In the genomic region with DNA sequence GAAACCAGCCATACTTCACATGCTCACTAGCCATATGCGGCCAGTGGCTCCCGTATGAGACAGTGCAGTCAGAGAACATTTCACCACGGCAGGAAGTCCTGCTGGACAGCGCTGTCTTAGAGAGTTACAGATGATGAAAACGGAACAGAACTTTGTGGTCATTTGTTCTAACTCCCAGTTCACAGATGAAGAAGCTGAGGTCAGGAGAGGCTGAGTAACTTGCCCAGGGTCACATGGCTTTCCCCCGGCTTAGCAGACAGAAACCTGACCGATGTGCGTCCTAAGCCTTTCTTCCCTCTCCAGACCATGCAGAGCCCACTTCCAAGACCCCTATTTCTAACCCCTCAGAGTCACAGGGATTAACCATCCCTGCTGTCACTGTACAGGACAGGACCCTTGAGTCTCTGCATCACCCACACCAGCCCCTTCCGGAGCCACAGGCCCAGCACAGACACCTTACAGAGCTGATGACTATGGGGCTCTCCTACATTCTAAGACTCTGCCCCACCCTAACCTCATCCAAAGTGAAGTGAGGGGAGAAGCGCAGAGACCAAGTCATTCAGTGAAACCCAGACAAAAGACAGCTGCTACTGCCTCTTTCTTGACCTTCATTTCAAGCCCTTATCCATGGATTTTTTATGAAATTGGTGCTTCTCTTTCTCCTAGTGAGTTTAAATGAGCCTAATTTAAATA, we compare ENCODE assay signal across 10 cellular contexts.
DNase-seq lines count a peak whose midpoint lies in the region; ATAC-seq and TF ChIP-seq lines count a peak whose summit lies in the region.
"Had no signal": no experiment of that assay in that cellular context is flagged by ENCODE, and none has a peak within 500 bp of the region (broad histone marks: within the 10 kb centered on the region; RNA-seq: fewer than 3 reads in every experiment).

No MANE protein-coding gene starts in this region.

- POLR2A ChIA-PET in naive thymus-derived CD4-positive, alpha-beta T cell (lab: Charles Lee), result no interaction called here

- ATAC-seq in GM18505 (IDR thresholded peaks at IDR 0.05; ENCODE audit: unreplicated experiment) (peak; percentile 47), GM21423 (IDR thresholded peaks at IDR 0.05; ENCODE audit: unreplicated experiment) (peak; percentile 67), HG03280 (IDR thresholded peaks at IDR 0.05; ENCODE audit: unreplicated experiment) (peak; percentile 83)
- ATAC-seq in naive thymus-derived CD4-positive, alpha-beta T cell, result no peak

- H3K27me3 Mint-ChIP-seq in activated T-helper 2 cell treated with anti-CD3 and anti-CD28 coated beads, Interferon-gamma antibody, Interleukin-2, Interleukin-4, amounts not matched to agents 10 μg/mL and 5 μg/mL and 100 μg/mL, durations not matched to agents 14 hours and 24 hours and 36 hours (ENCODE audit: low read depth), result no peaks in the 10 kb centered on the region
- peaks cover 0 to 21% (median 17%) of the 10 kb centered on the region in 5 donors for H3K27me3 Mint-ChIP-seq in naive thymus-derived CD4-positive, alpha-beta T cell

- H3K4me3 ChIP-seq in naive thymus-derived CD4-positive, alpha-beta T cell (ENCODE audit: low read length), result no peak overlapping the region
- H3K4me3 ChIP-seq in ascending aorta (no peak overlapping the region), dorsolateral prefrontal cortex (no peak overlapping the region)

- no peaks in the 10 kb centered on the region for H3K36me3 ChIP-seq in naive thymus-derived CD4-positive, alpha-beta T cell (ENCODE audit: control insufficient read depth in 2 of 3, insufficient read depth in 3 of 3, low read length in 3 of 3)
- peaks cover 10 to 49% of the 10 kb centered on the region in 2 donors for H3K36me3 ChIP-seq in ascending aorta

- H3K27ac ChIP-seq in naive thymus-derived CD4-positive, alpha-beta T cell (ENCODE audit: low read depth, low read length), result no peak overlapping the region
- H3K27ac ChIP-seq in ascending aorta (no peak overlapping the region), dorsolateral prefrontal cortex (no peak overlapping the region)
- H3K27ac ChIP-seq: VCaP had no signal

- DNase-seq in activated T-helper 2 cell treated with anti-CD3 and anti-CD28 coated beads, Interferon-gamma antibody, Interleukin-2, Interleukin-4, amounts not matched to agents 10 μg/mL and 5 μg/mL and 100 μg/mL, durations not matched to agents 14 hours and 24 hours and 36 hours (ENCODE audit: low spot score), result no peak
- DNase-seq in HT-29 (ENCODE audit: low spot score) (no peak), ascending aorta (ENCODE audit: low spot score in 2 of 2) (no peak), dorsolateral prefrontal cortex (no peak)
- no peak for DNase-seq in naive thymus-derived CD4-positive, alpha-beta T cell
- DNase-seq: NCI-H1092 had no signal

- TF ChIP-seq POLR2A in GM18505 (IDR thresholded peaks at IDR 0.05; ENCODE audit: borderline replicate concordance, extremely low read depth, insufficient read depth, insufficient read length), result no peak

- no peaks in the 10 kb centered on the region for H3K4me1 ChIP-seq in naive thymus-derived CD4-positive, alpha-beta T cell (ENCODE audit: control insufficient read depth in 2 of 2, insufficient read depth in 2 of 2, low read length in 2 of 2)
- no peaks in the 10 kb centered on the region for H3K4me1 ChIP-seq in ascending aorta

- intact Hi-C loops in activated T-helper 2 cell treated with anti-CD3 and anti-CD28 coated beads, Interferon-gamma antibody, Interleukin-2, Interleukin-4, amounts not matched to agents 10 μg/mL and 5 μg/mL and 100 μg/mL, durations not matched to agents 14 hours and 24 hours and 36 hours (cut with micrococcal nuclease), result loop anchor here (1.0 to 10.0 kb wide), 8 partner anchors 10 to 476 kb away; a partner anchor contains a TSS
- intact Hi-C loops in naive thymus-derived CD4-positive, alpha-beta T cell (cut with micrococcal nuclease), result loop anchor here in 1 of 2 donors (5.0 to 10.0 kb wide), 5 partner anchors 89 to 476 kb away; a partner anchor contains a TSS
- intact Hi-C loops in ascending aorta (cut with DNase I) (no loop called here), dorsolateral prefrontal cortex (cut with DNase I) (no loop called here)

- peaks cover 61% of the 10 kb centered on the region for H3K4me1 Mint-ChIP-seq in activated T-helper 2 cell treated with anti-CD3 and anti-CD28 coated beads, Interferon-gamma antibody, Interleukin-2, Interleukin-4, amounts not matched to agents 10 μg/mL and 5 μg/mL and 100 μg/mL, durations not matched to agents 14 hours and 24 hours and 36 hours (ENCODE audit: low read depth)
- peaks cover 0 to 50% (median 0%) of the 10 kb centered on the region in 7 donors for H3K4me1 Mint-ChIP-seq in naive thymus-derived CD4-positive, alpha-beta T cell

- no peaks in the 10 kb centered on the region for H3K27me3 ChIP-seq in naive thymus-derived CD4-positive, alpha-beta T cell (ENCODE audit: control insufficient read depth in 2 of 2, insufficient read depth in 2 of 2, low read length in 2 of 2)
- H3K27me3 ChIP-seq in ascending aorta, result no peaks in the 10 kb centered on the region
- H3K27me3 ChIP-seq in dorsolateral prefrontal cortex, result peaks cover 0 to 5% (median 0%) of the 10 kb centered on the region in 45 donors

- no peaks in the 10 kb centered on the region for H3K9me3 Mint-ChIP-seq in activated T-helper 2 cell treated with anti-CD3 and anti-CD28 coated beads, Interferon-gamma antibody, Interleukin-2, Interleukin-4, amounts not matched to agents 10 μg/mL and 5 μg/mL and 100 μg/mL, durations not matched to agents 14 hours and 24 hours and 36 hours
- H3K9me3 Mint-ChIP-seq in naive thymus-derived CD4-positive, alpha-beta T cell, result no peaks in the 10 kb centered on the region

- peak overlapping the region; percentile 82 for H3K4me3 Mint-ChIP-seq in activated T-helper 2 cell treated with anti-CD3 and anti-CD28 coated beads, Interferon-gamma antibody, Interleukin-2, Interleukin-4, amounts not matched to agents 10 μg/mL and 5 μg/mL and 100 μg/mL, durations not matched to agents 14 hours and 24 hours and 36 hours (ENCODE audit: low read depth)
- peak overlapping the region in 1 of 10 donors; percentile 31 for H3K4me3 Mint-ChIP-seq in naive thymus-derived CD4-positive, alpha-beta T cell

- no peaks in the 10 kb centered on the region for H3K9me3 ChIP-seq in naive thymus-derived CD4-positive, alpha-beta T cell (ENCODE audit: control insufficient read depth in 2 of 3, low read length in 3 of 3)
- H3K9me3 ChIP-seq in ascending aorta, result no peaks in the 10 kb centered on the region

- peaks cover 39% of the 10 kb centered on the region for H3K36me3 Mint-ChIP-seq in activated T-helper 2 cell treated with anti-CD3 and anti-CD28 coated beads, Interferon-gamma antibody, Interleukin-2, Interleukin-4, amounts not matched to agents 10 μg/mL and 5 μg/mL and 100 μg/mL, durations not matched to agents 14 hours and 24 hours and 36 hours (ENCODE audit: low read depth)
- H3K36me3 Mint-ChIP-seq in naive thymus-derived CD4-positive, alpha-beta T cell, result no peaks in the 10 kb centered on the region

- no peak for TF ChIP-seq CTCF in ascending aorta (IDR thresholded peaks at IDR 0.05)
- TF ChIP-seq CTCF in dorsolateral prefrontal cortex (IDR thresholded peaks at IDR 0.05 in 54 of 56, conservative IDR thresholded peaks at IDR 0.05 in 2 of 56; ENCODE audit: low read depth in 1 of 56, partially characterized antibody in 56 of 56), result no peak

- CTCF ChIA-PET in naive thymus-derived CD4-positive, alpha-beta T cell (lab: Charles Lee), result no interaction called here

- H3K27ac Mint-ChIP-seq in activated T-helper 2 cell treated with anti-CD3 and anti-CD28 coated beads, Interferon-gamma antibody, Interleukin-2, Interleukin-4, amounts not matched to agents 10 μg/mL and 5 μg/mL and 100 μg/mL, durations not matched to agents 14 hours and 24 hours and 36 hours, result peak overlapping the region; percentile 97
- peak overlapping the region in 1 of 9 donors; percentile 81 for H3K27ac Mint-ChIP-seq in naive thymus-derived CD4-positive, alpha-beta T cell
